11 cellular contexts compared by ENCODE assay signal in genomic region chr21:39456665-39457064, GRCh38. TPM values are rescaled to one million over a fixed set of nuclear protein-coding genes. Genes with fewer than 3 reads are reported as not detected.
DNase-seq lines count a peak whose midpoint lies in the region; ATAC-seq, FAIRE-seq and TF ChIP-seq lines count a peak whose summit lies in the region.
"Had no signal": no experiment of that assay in that cellular context is flagged by ENCODE, and none has a peak within 500 bp of the region (broad histone marks: within the 10 kb centered on the region; RNA-seq: fewer than 3 reads in every experiment).

No MANE protein-coding gene starts in this region.

- no peaks in the 10 kb centered on the region for H3K27me3 ChIP-seq in DND-41 (ENCODE audit: insufficient read depth, low read length, poor library complexity)
- H3K27me3 ChIP-seq in Loucy (ENCODE audit: insufficient read depth, low read length, poor library complexity, severe bottlenecking), result no peaks in the 10 kb centered on the region
- no peaks in the 10 kb centered on the region for H3K27me3 ChIP-seq in ovary

- H3K9me3 ChIP-seq in DND-41 (ENCODE audit: insufficient read depth, low read length, severe bottlenecking) (no peaks in the 10 kb centered on the region), Loucy (ENCODE audit: insufficient read depth, low read depth, low read length) (no peaks in the 10 kb centered on the region), ovary (no peaks in the 10 kb centered on the region)

- DNase-seq in DND-41 (no peak), cardiac fibroblast (ENCODE audit: low read depth in 2 of 2) (no peak), nephron progenitor cell (no peak), ovary (no peak), H54 (ENCODE audit: insufficient read length, low spot score) (no peak)
- DNase-seq: GOT3; stimulated activated CD4-positive, alpha-beta T cell treated with anti-CD3 and anti-CD28 coated beads, Interleukin-4, amount 100 ng/mL, for 4 hours; stimulated activated naive CD8-positive, alpha-beta T cell treated with anti-CD3 and anti-CD28 coated beads, Interleukin-15, amount 100 ng/mL, for 72 hours had no signal

- TF ChIP-seq CTCF in DND-41 (IDR thresholded peaks at IDR 0.05; ENCODE audit: borderline replicate concordance, extremely low read depth, low read length, poor library complexity, severe bottlenecking) (peak; percentile 33), Loucy (conservative IDR thresholded peaks at IDR 0.05; ENCODE audit: low read length) (peak; percentile 27; the same call in 1 of the 2 replicates), cardiac fibroblast (IDR thresholded peaks at IDR 0.05; ENCODE audit: low read depth, low read length) (peak; percentile 12), nephron progenitor cell (IDR thresholded peaks at IDR 0.05) (peak; percentile 16), ovary (IDR thresholded peaks at IDR 0.05) (no peak)

- no peak for TF ChIP-seq EP300 in ovary (IDR thresholded peaks at IDR 0.05)

- no peaks in the 10 kb centered on the region for H3K36me3 Mint-ChIP-seq in nephron progenitor cell (ENCODE audit: low read depth)

- no peak overlapping the region for H3K4me3 ChIP-seq in DND-41 (ENCODE audit: low read depth in 1 of 2, low read length in 2 of 2)
- no peak overlapping the region for H3K4me3 ChIP-seq in Loucy (ENCODE audit: low read length, poor library complexity, severe bottlenecking)
- H3K4me3 ChIP-seq in cardiac fibroblast (replicated peaks in 1 of 2; ENCODE audit: low read depth in 2 of 2, low read length in 2 of 2), result no peak overlapping the region
- no peak overlapping the region for H3K4me3 ChIP-seq in ovary

- H3K9me2 ChIP-seq in Loucy (replicated peaks; ENCODE audit: low read depth, low read length), result no peaks in the 10 kb centered on the region

- WGBS in ovary, 3 donors, result 78 to 88% (median 86%) methylated on average over 3 of the region's 3 CpGs

- no peak for FAIRE-seq in H54 (lab: Jason Lieb, UNC)

- H3K4me3 Mint-ChIP-seq in nephron progenitor cell, result no peak overlapping the region
- H3K4me3 Mint-ChIP-seq: IgD-negative memory B cell; stimulated activated naive CD8-positive, alpha-beta T cell treated with anti-CD3 and anti-CD28 coated beads, Interleukin-15, amount 100 ng/mL, for 72 hours had no signal

- intact Hi-C loops in ovary (cut with DNase I), result no loop called here

- H3K36me3 ChIP-seq in DND-41 (ENCODE audit: insufficient read depth, low read length) (no peaks in the 10 kb centered on the region), Loucy (ENCODE audit: insufficient read depth, low read length) (no peaks in the 10 kb centered on the region), ovary (no peaks in the 10 kb centered on the region)

- H3K4me1 ChIP-seq in DND-41 (ENCODE audit: insufficient read depth, low read length) (no peaks in the 10 kb centered on the region), Loucy (ENCODE audit: insufficient read depth, low read length, poor library complexity, severe bottlenecking) (no peaks in the 10 kb centered on the region), ovary (ENCODE audit: insufficient read depth) (no peaks in the 10 kb centered on the region)

- H3K9ac ChIP-seq in DND-41 (ENCODE audit: low read depth, low read length) (no peak overlapping the region), Loucy (ENCODE audit: low read depth, low read length, poor library complexity, severe bottlenecking) (no peak overlapping the region)

- H3K27ac ChIP-seq in DND-41 (ENCODE audit: low read length) (no peak overlapping the region), ovary (no peak overlapping the region)

- H3K9me3 Mint-ChIP-seq in nephron progenitor cell, result no peaks in the 10 kb centered on the region
- H3K9me3 Mint-ChIP-seq: IgD-negative memory B cell; stimulated activated naive CD8-positive, alpha-beta T cell treated with anti-CD3 and anti-CD28 coated beads, Interleukin-15, amount 100 ng/mL, for 72 hours had no signal

- H3K79me2 ChIP-seq in DND-41 (ENCODE audit: insufficient read depth, low read length) (no peaks in the 10 kb centered on the region), Loucy (ENCODE audit: insufficient read depth, low read length) (no peaks in the 10 kb centered on the region)

- H3K27me3 Mint-ChIP-seq in nephron progenitor cell (ENCODE audit: low read depth, poor library complexity), result peaks cover 5% of the 10 kb centered on the region
- H3K27me3 Mint-ChIP-seq: IgD-negative memory B cell; stimulated activated naive CD8-positive, alpha-beta T cell treated with anti-CD3 and anti-CD28 coated beads, Interleukin-15, amount 100 ng/mL, for 72 hours had no signal

- TF ChIP-seq POLR2A in ovary (IDR thresholded peaks at IDR 0.05) (no peak), H54 (IDR thresholded peaks at IDR 0.05; ENCODE audit: low read depth, low read length) (no peak)

- H4K20me1 ChIP-seq in DND-41 (ENCODE audit: insufficient read depth, low read length) (no peaks in the 10 kb centered on the region), Loucy (ENCODE audit: insufficient read depth, low read length, poor library complexity, severe bottlenecking) (no peaks in the 10 kb centered on the region)

- no peak overlapping the region for H3K27ac Mint-ChIP-seq in nephron progenitor cell
- H3K27ac Mint-ChIP-seq: IgD-negative memory B cell; stimulated activated naive CD8-positive, alpha-beta T cell treated with anti-CD3 and anti-CD28 coated beads, Interleukin-15, amount 100 ng/mL, for 72 hours had no signal

- H3K4me2 ChIP-seq in DND-41 (ENCODE audit: insufficient read depth, low read length), result no peak overlapping the region
- no peak overlapping the region for H3K4me2 ChIP-seq in Loucy (ENCODE audit: low read depth, low read length, poor library complexity, severe bottlenecking)

- H2AFZ ChIP-seq in DND-41 (ENCODE audit: low read depth, low read length) (no peak overlapping the region), Loucy (ENCODE audit: low read length) (no peak overlapping the region)

- no peaks in the 10 kb centered on the region for H3F3A ChIP-seq in Loucy (ENCODE audit: low read depth)

- ATAC-seq in DND-41 (ENCODE audit: insufficient read depth, low read depth) (no peak), GM21529 (IDR thresholded peaks at IDR 0.05; ENCODE audit: unreplicated experiment) (no peak)
- ATAC-seq: stimulated activated naive CD8-positive, alpha-beta T cell treated with anti-CD3 and anti-CD28 coated beads, Interleukin-15, amount 100 ng/mL, for 72 hours had no signal

- peaks cover 31% of the 10 kb centered on the region for H3K4me1 Mint-ChIP-seq in nephron progenitor cell
- H3K4me1 Mint-ChIP-seq: stimulated activated naive CD8-positive, alpha-beta T cell treated with anti-CD3 and anti-CD28 coated beads, Interleukin-15, amount 100 ng/mL, for 72 hours had no signal

RNA-seq across cellular contexts. Expression of gene SH3BGR, which starts 4.9 kb away (rescaled TPM):
- 1 to 10 TPM; 1.1 to 4.6 (median 2.9) TPM for total RNA-seq in ovary
- polyA plus RNA-seq in ovary, result 10 to 100 TPM in 1 of 2 donors, 1 to 10 TPM in 1; 3.0 to 16.2 TPM

RNA-seq across cellular contexts. Expression of gene LCA5L, which starts 11.1 kb away (rescaled TPM):
- 10 to 100 TPM in 1 of 7 donors, 1 to 10 TPM in 4, under 1 TPM in 2; 0.76 to 11.8 (median 1.2) TPM for total RNA-seq in ovary
- 1 to 10 TPM; 1.2 to 2.1 TPM for polyA plus RNA-seq in ovary
- polyA plus RNA-seq: IgD-negative memory B cell had no signal

Comparison
In these comparisons a context has a peak if more than half of its experiments do, and no peak if none do; other contexts are left out.
1. CTCF ChIP-seq: peak in DND-41 (single experiment), Loucy (single experiment), cardiac fibroblast (single experiment) and nephron progenitor cell (single experiment); none in ovary (0 of 3).